16 cellular contexts compared by ENCODE assay signal in genomic region chr17:42750730-42751356, GRCh38. TPM values are rescaled to one million over a fixed set of nuclear protein-coding genes. Genes with fewer than 3 reads are reported as not detected.
DNase-seq lines count a peak whose midpoint lies in the region; ATAC-seq and TF ChIP-seq lines count a peak whose summit lies in the region.
"Had no signal": no experiment of that assay in that cellular context is flagged by ENCODE, and none has a peak within 500 bp of the region (broad histone marks: within the 10 kb centered on the region; RNA-seq: fewer than 3 reads in every experiment).

No MANE protein-coding gene starts in this region.

- H3K27me3 ChIP-seq in esophagus muscularis mucosa (peaks cover 0 to 5% (median 0%) of the 10 kb centered on the region in 4 donors), parathyroid adenoma (ENCODE audit: control insufficient read depth, insufficient read depth, low read length) (no peaks in the 10 kb centered on the region)
- H3K27me3 ChIP-seq in effector memory CD4-positive, alpha-beta T cell (replicated peaks; ENCODE audit: control insufficient read depth, insufficient read depth, low read length, poor library complexity, severe bottlenecking) = no peaks in the 10 kb centered on the region
- H3K27me3 ChIP-seq: hepatocyte, pancreas had no signal

- DNase-seq in CD1c-positive myeloid dendritic cell (ENCODE audit: extremely low spot score) = peak; percentile 39
- peak; percentile 87 for DNase-seq in OCI-M1 (lab: John Stamatoyannopoulos, UW)
- no peak for DNase-seq in esophagus muscularis mucosa (ENCODE audit: extremely low spot score)
- DNase-seq in GM19240 (ENCODE audit: insufficient read length, low spot score) = no peak
- no peak for DNase-seq in LoVo (ENCODE audit: low spot score)
- DNase-seq in effector memory CD4-positive, alpha-beta T cell = no peak
- DNase-seq: activated CD4-positive, alpha-beta T cell treated with anti-CD3 and anti-CD28 coated beads, Interleukin-2, amount 50 U/mL, for 48 hours; activated T-cell treated with anti-CD3 and anti-CD28 coated beads, Interleukin-2, amount 50 U/mL, for 4 hours; Caco-2; NCI-H748 treated with DMSO at 0.1 percent for 48 hours; pancreas; stimulated activated CD4-positive, alpha-beta T cell treated with anti-CD3 and anti-CD28 coated beads, Interleukin-15, amount 100 ng/mL, for 24 hours; T-helper 9 cell had no signal

- H3K27ac ChIP-seq in esophagus muscularis mucosa (replicated peaks in 1 of 4) = peak overlapping the region; percentile 5 to 68 (median 51)
- H3K27ac ChIP-seq in parathyroid adenoma = peak overlapping the region; percentile 5
- H3K27ac ChIP-seq in effector memory CD4-positive, alpha-beta T cell (ENCODE audit: insufficient read depth, low read length, poor library complexity, severe bottlenecking) = no peak overlapping the region
- H3K27ac ChIP-seq: hepatocyte, pancreas had no signal

- no peak for TF ChIP-seq EP300 in esophagus muscularis mucosa (IDR thresholded peaks at IDR 0.05)

- H3K36me3 ChIP-seq in esophagus muscularis mucosa (no peaks in the 10 kb centered on the region), parathyroid adenoma (ENCODE audit: control insufficient read depth, insufficient read depth, low read length) (no peaks in the 10 kb centered on the region)
- no peaks in the 10 kb centered on the region for H3K36me3 ChIP-seq in effector memory CD4-positive, alpha-beta T cell (ENCODE audit: control insufficient read depth, insufficient read depth, low read length)
- H3K36me3 ChIP-seq: pancreas had no signal

- TF ChIP-seq CTCF in esophagus muscularis mucosa (IDR thresholded peaks at IDR 0.05) (no peak), parathyroid adenoma (IDR thresholded peaks at IDR 0.05) (no peak)

- 30% methylated on average over 3 of the region's 3 CpGs for whole genome bisulfite sequencing in esophagus muscularis mucosa

- H3K9me3 ChIP-seq in esophagus muscularis mucosa (no peaks in the 10 kb centered on the region), parathyroid adenoma (ENCODE audit: control insufficient read depth, low read length) (no peaks in the 10 kb centered on the region)
- no peaks in the 10 kb centered on the region for H3K9me3 ChIP-seq in effector memory CD4-positive, alpha-beta T cell (ENCODE audit: control insufficient read depth, low read length)
- H3K9me3 ChIP-seq: Caco-2, pancreas had no signal

- intact Hi-C loops in esophagus muscularis mucosa (cut with DNase I) = no loop called here

- no peak for TF ChIP-seq POLR2A in esophagus muscularis mucosa (IDR thresholded peaks at IDR 0.05; ENCODE audit: low read depth)

- no peak overlapping the region for H2AFZ ChIP-seq in parathyroid adenoma
- H2AFZ ChIP-seq: hepatocyte had no signal

- no peak for ATAC-seq in GM21529 (IDR thresholded peaks at IDR 0.05; ENCODE audit: unreplicated experiment)
- ATAC-seq: activated T-cell treated with anti-CD3 and anti-CD28 coated beads, Interleukin-2, amount 50 U/mL, for 4 hours had no signal

- H3K4me1 ChIP-seq in esophagus muscularis mucosa (peaks cover 33 to 42% (median 38%) of the 10 kb centered on the region in 4 donors), parathyroid adenoma (no peaks in the 10 kb centered on the region)
- no peaks in the 10 kb centered on the region for H3K4me1 ChIP-seq in effector memory CD4-positive, alpha-beta T cell (ENCODE audit: control insufficient read depth, insufficient read depth, low read length, poor library complexity, severe bottlenecking)
- H3K4me1 ChIP-seq: Caco-2, pancreas had no signal

- H3K4me2 ChIP-seq in parathyroid adenoma (ENCODE audit: low read length) = no peak overlapping the region
- H3K4me2 ChIP-seq: hepatocyte had no signal

- H3K79me2 ChIP-seq in parathyroid adenoma = no peaks in the 10 kb centered on the region
- H3K79me2 ChIP-seq: hepatocyte had no signal

- no peak overlapping the region for H3K9ac ChIP-seq in parathyroid adenoma

- no peak overlapping the region for H3K4me3 ChIP-seq in esophagus muscularis mucosa
- no peak overlapping the region for H3K4me3 ChIP-seq in parathyroid adenoma (ENCODE audit: low read depth, low read length)
- H3K4me3 ChIP-seq in effector memory CD4-positive, alpha-beta T cell (ENCODE audit: insufficient read depth, low read depth, low read length, poor library complexity, severe bottlenecking) = no peak overlapping the region
- H3K4me3 ChIP-seq: hepatocyte, pancreas had no signal

RNA-seq across cellular contexts. Expression of gene EZH1, which starts 6.0 kb away (rescaled TPM):
- 10 to 100 TPM; 40.6 to 68.2 (median 54.6) TPM for total RNA-seq in esophagus muscularis mucosa

RNA-seq across cellular contexts. Expression of gene RAMP2, which starts 10.2 kb away (rescaled TPM):
- 10 to 100 TPM; 19.5 to 45.2 (median 34.2) TPM for total RNA-seq in esophagus muscularis mucosa
- total RNA-seq: activated T-cell treated with anti-CD3 and anti-CD28 coated beads, Interleukin-2, amount 50 U/mL, for 4 hours had no signal

RNA-seq across cellular contexts. Expression of gene VPS25, which starts 22.4 kb away (rescaled TPM):
- total RNA-seq in esophagus muscularis mucosa = 10 to 100 TPM; 34.5 to 43.9 (median 38.0) TPM

RNA-seq across cellular contexts. Expression of gene WNK4, which starts 29.6 kb away (rescaled TPM):
- total RNA-seq in esophagus muscularis mucosa = 1 to 10 TPM in 3 of 4 donors, under 1 TPM in 1; 0.50 to 2.9 (median 2.1) TPM

RNA-seq across cellular contexts. Expression of gene COA3, which starts 47.7 kb away (rescaled TPM):
- 10 to 100 TPM; 65.9 to 74.6 (median 68.3) TPM for total RNA-seq in esophagus muscularis mucosa

Comparison
In these comparisons a context has a peak if more than half of its experiments do, and no peak if none do; other contexts are left out.
1. DNase-seq: peak in CD1c-positive myeloid dendritic cell (single experiment) and OCI-M1 (single experiment); none in esophagus muscularis mucosa (single experiment), GM19240 (single experiment), LoVo (single experiment) and effector memory CD4-positive, alpha-beta T cell (0 of 3).